In genomic region chr11:119773016-119773415, GRCh38 we compare ENCODE assay signal across 1 cellular context.
TF ChIP-seq lines count a peak whose summit lies in the region.

No MANE protein-coding gene starts in this region.

TF ChIP-seq in HCT116, 20 proteins besides CTCF, POLR2A, EP300 and RAD21 (continued from another document):
- no peak for TF ChIP-seq ZBTB33 (IDR thresholded peaks at IDR 0.05; ENCODE audit: extremely low read depth, insufficient replicate concordance, low read length)
TF ChIP-seq in HCT116: peak in this region for 0.
